In genomic region chr16:980595-980854, GRCh38 we compare ENCODE assay signal across 10 cellular contexts. TPM values are rescaled to one million over a fixed set of nuclear protein-coding genes. Genes with fewer than 3 reads are reported as not detected.
DNase-seq lines count a peak whose midpoint lies in the region; ATAC-seq and TF ChIP-seq lines count a peak whose summit lies in the region.
"Had no signal": no experiment of that assay in that cellular context is flagged by ENCODE, and none has a peak within 500 bp of the region (broad histone marks: within the 10 kb centered on the region; RNA-seq: fewer than 3 reads in every experiment).

No MANE protein-coding gene starts in this region.

- H3K79me2 ChIP-seq in neural progenitor cell (ENCODE audit: low read depth) = no peaks in the 10 kb centered on the region

- intact Hi-C loops in esophagus muscularis mucosa (cut with DNase I) = no loop called here

- H3K9me3 ChIP-seq in esophagus muscularis mucosa (no peaks in the 10 kb centered on the region), neural progenitor cell (ENCODE audit: low read depth) (no peaks in the 10 kb centered on the region), upper lobe of left lung (no peaks in the 10 kb centered on the region)
- H3K9me3 ChIP-seq: neutrophil had no signal

- H3K27ac ChIP-seq in esophagus muscularis mucosa (replicated peaks in 1 of 4) (peak overlapping the region in 2 of 4 donors; percentile 19 to 39), neural progenitor cell (no peak overlapping the region), upper lobe of left lung (no peak overlapping the region)
- H3K27ac ChIP-seq: brain microvascular endothelial cell, neutrophil had no signal

- no peak overlapping the region for H3K9ac ChIP-seq in neural progenitor cell

- H3K4me1 Mint-ChIP-seq in neural progenitor cell (peaks cover 18% of the 10 kb centered on the region), glutamatergic neuron (ENCODE audit: low read depth, unreplicated experiment) (peaks cover 24% of the 10 kb centered on the region)

- no peak overlapping the region for H2AFZ ChIP-seq in neural progenitor cell (replicated peaks)

- H3K36me3 Mint-ChIP-seq in neural progenitor cell = no peaks in the 10 kb centered on the region
- no peaks in the 10 kb centered on the region for H3K36me3 Mint-ChIP-seq in glutamatergic neuron (ENCODE audit: unreplicated experiment)

- peak; percentile 46 for DNase-seq in activated T-cell treated with anti-CD3 and anti-CD28 coated beads, Interleukin-2, amount 50 U/mL, for 1 hour
- no peak for DNase-seq in activated T-cell treated with anti-CD3 and anti-CD28 coated beads, Interleukin-2, amount 50 U/mL, for 48 hours
- no peak for DNase-seq in esophagus muscularis mucosa (ENCODE audit: extremely low spot score)
- DNase-seq in neural progenitor cell (ENCODE audit: low spot score) = no peak
- DNase-seq in upper lobe of left lung = peak in 1 of 2 donors; percentile 88
- no peak for DNase-seq in glutamatergic neuron
- no peak for DNase-seq in islet precursor cell
- no peak for DNase-seq in NCI-H2196 (lab: John Stamatoyannopoulos, UW; ENCODE audit: unreplicated experiment)
- DNase-seq: brain microvascular endothelial cell had no signal

- H3K36me3 ChIP-seq in esophagus muscularis mucosa (no peaks in the 10 kb centered on the region), neural progenitor cell (no peaks in the 10 kb centered on the region), upper lobe of left lung (no peaks in the 10 kb centered on the region)
- H3K36me3 ChIP-seq: brain microvascular endothelial cell, neutrophil had no signal

- no peak for ATAC-seq in upper lobe of left lung (ENCODE audit: low FRiP score in 2 of 2)

- TF ChIP-seq POLR2A in esophagus muscularis mucosa (IDR thresholded peaks at IDR 0.05; ENCODE audit: low read depth) = no peak
- TF ChIP-seq POLR2A in upper lobe of left lung (IDR thresholded peaks at IDR 0.05) = no peak

- 4% methylated on average over 17 of the region's 31 CpGs for WGBS in esophagus muscularis mucosa
- WGBS in upper lobe of left lung, 2 donors = no CpG with 5 or more reads among the region's 31 CpGs

- peak overlapping the region; percentile 94 for H3K4me2 ChIP-seq in neural progenitor cell

- H3K9me3 Mint-ChIP-seq in neural progenitor cell = no peaks in the 10 kb centered on the region
- peaks cover 15% of the 10 kb centered on the region for H3K9me3 Mint-ChIP-seq in glutamatergic neuron (ENCODE audit: unreplicated experiment)

- H3K27me3 Mint-ChIP-seq in neural progenitor cell (ENCODE audit: insufficient read depth, low read depth) (peaks cover 16% of the 10 kb centered on the region), glutamatergic neuron (ENCODE audit: unreplicated experiment) (peaks cover 18% of the 10 kb centered on the region)

- no peak overlapping the region for H3K4me3 Mint-ChIP-seq in neural progenitor cell
- no peak overlapping the region for H3K4me3 Mint-ChIP-seq in glutamatergic neuron (ENCODE audit: unreplicated experiment)

- no peak for TF ChIP-seq EP300 in esophagus muscularis mucosa (IDR thresholded peaks at IDR 0.05)
- TF ChIP-seq EP300 in upper lobe of left lung (IDR thresholded peaks at IDR 0.05) = no peak

- no peak for TF ChIP-seq CTCF in esophagus muscularis mucosa (IDR thresholded peaks at IDR 0.05)
- TF ChIP-seq CTCF in neural progenitor cell (IDR thresholded peaks at IDR 0.05) = no peak
- TF ChIP-seq CTCF in upper lobe of left lung (IDR thresholded peaks at IDR 0.05) = no peak
- TF ChIP-seq CTCF in glutamatergic neuron (IDR thresholded peaks at IDR 0.05; ENCODE audit: partially characterized antibody, unreplicated experiment) = no peak

- H3K4me1 ChIP-seq in esophagus muscularis mucosa (peaks cover 9 to 53% (median 45%) of the 10 kb centered on the region in 4 donors), neural progenitor cell (peaks cover 23% of the 10 kb centered on the region), upper lobe of left lung (peaks cover 17 to 29% (median 18%) of the 10 kb centered on the region in 4 donors)

- H3K27me3 ChIP-seq in esophagus muscularis mucosa = peaks cover 0 to 83% (median 24%) of the 10 kb centered on the region in 4 donors
- H3K27me3 ChIP-seq in neural progenitor cell = peaks cover 68% of the 10 kb centered on the region
- peaks cover 0 to 43% (median 16%) of the 10 kb centered on the region in 4 donors for H3K27me3 ChIP-seq in upper lobe of left lung

- peaks cover 28% of the 10 kb centered on the region for H3F3A ChIP-seq in neural progenitor cell (ENCODE audit: low read depth)

- no peak overlapping the region for H3K27ac Mint-ChIP-seq in neural progenitor cell
- no peak overlapping the region for H3K27ac Mint-ChIP-seq in glutamatergic neuron (ENCODE audit: unreplicated experiment)

- H3K4me3 ChIP-seq in esophagus muscularis mucosa (peak overlapping the region; percentile 58 to 67 (median 59)), neural progenitor cell (peak overlapping the region; percentile 63), upper lobe of left lung (peak overlapping the region; percentile 25 to 63 (median 58))

- H4K20me1 ChIP-seq in neural progenitor cell (ENCODE audit: low read depth) = peaks cover 31% of the 10 kb centered on the region

RNA-seq across cellular contexts. Expression of gene SOX8, which starts 1.0 kb away (rescaled TPM):
- total RNA-seq in esophagus muscularis mucosa (1 to 10 TPM; 4.1 to 4.6 (median 4.3) TPM), neural progenitor cell (ENCODE audit: low replicate concordance) (0.75 and 3.0 TPM in 2 replicates), upper lobe of left lung (1 to 10 TPM in 2 of 6 donors, under 1 TPM in 4; 0.14 to 1.1 (median 0.57) TPM), glutamatergic neuron (ENCODE audit: unreplicated experiment) (7.0 TPM)

RNA-seq across cellular contexts. Expression of gene LMF1, which starts 9.7 kb away (rescaled TPM):
- 10 to 100 TPM; 14.5 to 32.0 (median 23.8) TPM for total RNA-seq in esophagus muscularis mucosa
- total RNA-seq in neural progenitor cell (ENCODE audit: low replicate concordance) = 3.4 and 26.8 TPM in 2 replicates
- total RNA-seq in upper lobe of left lung = 100 to 1,000 TPM in 1 of 6 donors, 10 to 100 TPM in 5; 20.3 to 147 (median 28.2) TPM
- total RNA-seq in glutamatergic neuron (ENCODE audit: unreplicated experiment) = 17.4 TPM
